In genomic region chr15:94739639-94740038, GRCh38 we compare ENCODE assay signal across 7 cellular contexts.
"Had no signal": no experiment of that assay in that cellular context is flagged by ENCODE, and none has a peak within 500 bp of the region (broad histone marks: within the 10 kb centered on the region; RNA-seq: fewer than 3 reads in every experiment).

No MANE protein-coding gene starts in this region.

- FAIRE-seq: HepG2, HTR-8/SVneo had no signal

- H3K9ac ChIP-seq: KMS-11 had no signal

- ATAC-seq: HepG2 had no signal

- H3K4me2 ChIP-seq: KMS-11 had no signal

- H3K27ac ChIP-seq: HL-60, KMS-11 had no signal

- DNase-seq: IMR-90, KBM-7, KG1 had no signal
